In genomic region chr13:29901714-29902631, GRCh38 we compare ENCODE assay signal across 8 cellular contexts. TPM values are rescaled to one million over a fixed set of nuclear protein-coding genes. Genes with fewer than 3 reads are reported as not detected.
DNase-seq lines count a peak whose midpoint lies in the region; ATAC-seq and TF ChIP-seq lines count a peak whose summit lies in the region.

No MANE protein-coding gene starts in this region.

- H3K9me3 ChIP-seq in BE2C, result no peaks in the 10 kb centered on the region

- TF ChIP-seq CTCF in BE2C (IDR thresholded peaks at IDR 0.05; ENCODE audit: low read depth, low read length) (no peak), fibroblast of mammary gland (conservative IDR thresholded peaks at IDR 0.05; ENCODE audit: control insufficient read depth, insufficient read depth, low read depth, low read length) (no peak)

- peaks cover 2% of the 10 kb centered on the region for H3K36me3 Mint-ChIP-seq in activated CD4-positive, alpha-beta T cell treated with anti-CD3 and anti-CD28 coated beads, Interleukin-2, amount 10 ng/mL, durations not matched to agents 7 days and 5 days (ENCODE audit: low read depth)

- H3K4me3 Mint-ChIP-seq in activated CD4-positive, alpha-beta T cell treated with anti-CD3 and anti-CD28 coated beads, Interleukin-2, amount 10 ng/mL, durations not matched to agents 7 days and 5 days, result peak overlapping the region; percentile 63
- H3K4me3 Mint-ChIP-seq in stimulated activated naive CD8-positive, alpha-beta T cell treated with anti-CD3 and anti-CD28 coated beads, Interleukin-15, amount 100 ng/mL, for 72 hours, result peak overlapping the region; percentile 86 to 88

- peak overlapping the region; percentile 90 for H3K27ac Mint-ChIP-seq in activated CD4-positive, alpha-beta T cell treated with anti-CD3 and anti-CD28 coated beads, Interleukin-2, amount 10 ng/mL, durations not matched to agents 7 days and 5 days
- peak overlapping the region; percentile 82 to 90 for H3K27ac Mint-ChIP-seq in stimulated activated naive CD8-positive, alpha-beta T cell treated with anti-CD3 and anti-CD28 coated beads, Interleukin-15, amount 100 ng/mL, for 72 hours

- peaks cover 22% of the 10 kb centered on the region for H3K4me1 Mint-ChIP-seq in activated CD4-positive, alpha-beta T cell treated with anti-CD3 and anti-CD28 coated beads, Interleukin-2, amount 10 ng/mL, durations not matched to agents 7 days and 5 days
- H3K4me1 Mint-ChIP-seq in stimulated activated naive CD8-positive, alpha-beta T cell treated with anti-CD3 and anti-CD28 coated beads, Interleukin-15, amount 100 ng/mL, for 72 hours, result peaks cover 22% of the 10 kb centered on the region

- H3K27me3 ChIP-seq in BE2C, result no peaks in the 10 kb centered on the region; the same call in 1 of the 2 replicates

- peak; percentile 32 for DNase-seq in BE2C
- peak; percentile 38 for DNase-seq in Jurkat, Clone E6-1 (ENCODE audit: low read depth, low spot score)
- DNase-seq in activated CD4-positive, alpha-beta T cell treated with anti-CD3 and anti-CD28 coated beads, Interleukin-2, amount 10 ng/mL, durations not matched to agents 7 days and 5 days, result peak; percentile 50
- peak; percentile 97 for DNase-seq in fibroblast of mammary gland (ENCODE audit: low read depth)
- DNase-seq in stimulated activated naive CD8-positive, alpha-beta T cell treated with anti-CD3 and anti-CD28 coated beads, Interleukin-15, amount 100 ng/mL, for 72 hours, result peak in 1 of 2 donors; percentile 9
- DNase-seq in NCI-H1092 treated with DMSO at 0.1 percent for 48 hours (lab: John Stamatoyannopoulos, UW), result no peak

- H3K4me3 ChIP-seq in BE2C (ENCODE audit: low read depth, low read length), result no peak overlapping the region
- no peak overlapping the region for H3K4me3 ChIP-seq in Jurkat, Clone E6-1 (ENCODE audit: low read length)
- no peak overlapping the region for H3K4me3 ChIP-seq in fibroblast of mammary gland (ENCODE audit: control insufficient read depth, low read depth, low read length)

- peaks cover 7% of the 10 kb centered on the region for H3K4me1 ChIP-seq in BE2C

- peaks cover 14% of the 10 kb centered on the region for H3K27me3 Mint-ChIP-seq in activated CD4-positive, alpha-beta T cell treated with anti-CD3 and anti-CD28 coated beads, Interleukin-2, amount 10 ng/mL, durations not matched to agents 7 days and 5 days
- peaks cover 8% of the 10 kb centered on the region for H3K27me3 Mint-ChIP-seq in stimulated activated naive CD8-positive, alpha-beta T cell treated with anti-CD3 and anti-CD28 coated beads, Interleukin-15, amount 100 ng/mL, for 72 hours

- CTCF ChIA-PET in activated CD4-positive, alpha-beta T cell treated with anti-CD3 and anti-CD28 coated beads, Interleukin-2, amount 10 ng/mL, durations not matched to agents 7 days and 5 days (lab: Charles Lee), result interaction anchor here (0.9 to 1.6 kb wide), 2 partner anchors 19 to 213 kb away, joined by 3 to 6 read pairs; no protein-coding TSS in a partner anchor

- POLR2A ChIA-PET in activated CD4-positive, alpha-beta T cell treated with anti-CD3 and anti-CD28 coated beads, Interleukin-2, amount 10 ng/mL, durations not matched to agents 7 days and 5 days (lab: Charles Lee), result interaction anchor here (0.7 kb wide), 1 partner anchor 11 kb away, joined by 3 read pairs; no protein-coding TSS in a partner anchor

- no peaks in the 10 kb centered on the region for H3K9me3 Mint-ChIP-seq in activated CD4-positive, alpha-beta T cell treated with anti-CD3 and anti-CD28 coated beads, Interleukin-2, amount 10 ng/mL, durations not matched to agents 7 days and 5 days
- H3K9me3 Mint-ChIP-seq in stimulated activated naive CD8-positive, alpha-beta T cell treated with anti-CD3 and anti-CD28 coated beads, Interleukin-15, amount 100 ng/mL, for 72 hours, result peaks cover 0 to 12% of the 10 kb centered on the region in 2 donors

- H3K36me3 ChIP-seq in BE2C, result no peaks in the 10 kb centered on the region

- ATAC-seq in stimulated activated naive CD8-positive, alpha-beta T cell treated with anti-CD3 and anti-CD28 coated beads, Interleukin-15, amount 100 ng/mL, for 72 hours, result peak; percentile 75
- ATAC-seq in GM21723 (IDR thresholded peaks at IDR 0.05; ENCODE audit: unreplicated experiment) (no peak), HG02571 (IDR thresholded peaks at IDR 0.05; ENCODE audit: unreplicated experiment) (no peak)

RNA-seq across cellular contexts. Expression of gene UBL3, which starts 51.6 kb away (rescaled TPM):
- 6.5 TPM for polyA plus RNA-seq in BE2C (2012; ENCODE audit: insufficient read depth, insufficient read length, low read depth)
- polyA plus RNA-seq in Jurkat, Clone E6-1 (2012; ENCODE audit: insufficient read depth, insufficient read length), result 5.4 TPM
- total RNA-seq in activated CD4-positive, alpha-beta T cell treated with anti-CD3 and anti-CD28 coated beads, Interleukin-2, amount 10 ng/mL, durations not matched to agents 7 days and 5 days, result 10 to 100 TPM; 14.5 to 16.1 TPM
